20 cellular contexts compared by ENCODE assay signal in the genomic region with DNA sequence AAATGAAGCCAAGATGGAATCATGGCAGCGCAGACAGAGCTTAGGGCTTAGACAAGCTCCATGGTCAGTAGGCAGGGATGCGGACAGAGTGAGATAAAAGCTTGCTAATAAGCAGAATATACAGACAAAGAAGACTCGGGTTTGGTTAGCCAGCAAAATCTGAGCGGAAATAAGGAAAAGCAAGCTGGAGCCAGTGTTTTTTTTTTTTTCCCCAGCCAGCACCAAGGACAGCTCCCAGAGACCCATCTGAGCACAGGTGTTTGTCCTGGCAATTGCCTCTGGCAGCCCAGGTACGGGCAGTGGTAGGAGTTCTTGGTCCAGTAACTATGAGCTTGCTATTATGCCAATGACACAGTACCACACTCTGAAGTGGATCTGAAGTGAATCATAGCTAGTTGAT.
DNase-seq lines count a peak whose midpoint lies in the region; ATAC-seq and TF ChIP-seq lines count a peak whose summit lies in the region.
"Had no signal": no experiment of that assay in that cellular context is flagged by ENCODE, and none has a peak within 500 bp of the region (broad histone marks: within the 10 kb centered on the region; RNA-seq: fewer than 3 reads in every experiment).

No MANE protein-coding gene starts in this region.

- no peaks in the 10 kb centered on the region for H3K36me3 ChIP-seq in neuronal stem cell (replicated peaks in 1 of 2; ENCODE audit: control insufficient read depth in 2 of 2, insufficient read depth in 2 of 2, low read length in 2 of 2)
- H3K36me3 ChIP-seq: MG63 had no signal

- H3K27me3 ChIP-seq in neuronal stem cell (ENCODE audit: control insufficient read depth in 3 of 3, insufficient read depth in 3 of 3, low read depth in 1 of 3, low read length in 3 of 3) = no peaks in the 10 kb centered on the region
- H3K27me3 ChIP-seq: MG63 had no signal

- no peaks in the 10 kb centered on the region for H3K9me3 ChIP-seq in neuronal stem cell (replicated peaks in 1 of 2; ENCODE audit: control insufficient read depth in 2 of 2, insufficient read depth in 1 of 2, low read depth in 1 of 2, low read length in 2 of 2)

- TF ChIP-seq CTCF in endothelial cell (IDR thresholded peaks at IDR 0.05; ENCODE audit: unreplicated experiment) = no peak

- no peak overlapping the region for H3K14ac ChIP-seq in neuronal stem cell (ENCODE audit: low read length)

- no peak overlapping the region for H3K4me2 ChIP-seq in neuronal stem cell (ENCODE audit: insufficient read depth, low read length, poor library complexity, severe bottlenecking)

- no peak overlapping the region for H3K4ac ChIP-seq in neuronal stem cell (ENCODE audit: low read length)

- H2BK5ac ChIP-seq in neuronal stem cell (ENCODE audit: low read length) = no peak overlapping the region

- no peak overlapping the region for H4K91ac ChIP-seq in neuronal stem cell (ENCODE audit: low read depth, low read length, poor library complexity)

- no peak overlapping the region for H3K4me3 Mint-ChIP-seq in endothelial cell (ENCODE audit: unreplicated experiment)
- H3K4me3 Mint-ChIP-seq: effector memory CD8-positive, alpha-beta T cell; T-helper 2 cell treated with Interferon-gamma antibody and Interleukin-4, amounts not matched to agents 5 μg/mL and 100 μg/mL, for 36 hours had no signal

- H2AFZ ChIP-seq in neuronal stem cell (ENCODE audit: low read length) = no peak overlapping the region

- WGBS in neuronal stem cell (ENCODE audit: extremely low coverage in 2 of 2, insufficient read length in 2 of 2, insufficient replicate concordance in 1 of 2), 2 donors = no CpG with 5 or more reads among the region's 5 CpGs

- peaks cover under 1% of the 10 kb centered on the region for H3K36me3 Mint-ChIP-seq in endothelial cell (ENCODE audit: low read depth, unreplicated experiment)

- no peak overlapping the region for H3K4me3 ChIP-seq in neuronal stem cell (ENCODE audit: low read length in 2 of 2)
- H3K4me3 ChIP-seq: MG63 had no signal

- peaks cover 3% of the 10 kb centered on the region for H3K4me1 Mint-ChIP-seq in endothelial cell (ENCODE audit: unreplicated experiment)

- H3K23ac ChIP-seq in neuronal stem cell (ENCODE audit: low read depth, low read length, poor library complexity) = no peak overlapping the region

- H3K79me1 ChIP-seq in neuronal stem cell (ENCODE audit: low read depth, low read length) = no peaks in the 10 kb centered on the region

- no peak overlapping the region for H3K9ac ChIP-seq in neuronal stem cell (ENCODE audit: low read depth, low read length, poor library complexity)

- no peak overlapping the region for H2AK5ac ChIP-seq in neuronal stem cell (ENCODE audit: low read depth, low read length)

- no peak overlapping the region for H2BK12ac ChIP-seq in neuronal stem cell (ENCODE audit: low read length)

- no peak overlapping the region for H3K27ac ChIP-seq in neuronal stem cell (replicated peaks; ENCODE audit: low read length)

- H3K4me1 ChIP-seq in neuronal stem cell (ENCODE audit: control insufficient read depth in 2 of 2, insufficient read depth in 1 of 2, low read depth in 1 of 2, low read length in 2 of 2) = no peaks in the 10 kb centered on the region

- peaks cover 2% of the 10 kb centered on the region for H3K27me3 Mint-ChIP-seq in endothelial cell (ENCODE audit: unreplicated experiment)
- H3K27me3 Mint-ChIP-seq: effector memory CD8-positive, alpha-beta T cell had no signal

- H3K27ac Mint-ChIP-seq in endothelial cell (ENCODE audit: unreplicated experiment) = no peak overlapping the region
- H3K27ac Mint-ChIP-seq: effector memory CD8-positive, alpha-beta T cell; T-helper 2 cell treated with Interferon-gamma antibody and Interleukin-4, amounts not matched to agents 5 μg/mL and 100 μg/mL, for 36 hours had no signal

- ATAC-seq in GM18511 (IDR thresholded peaks at IDR 0.05; ENCODE audit: unreplicated experiment) = no peak
- ATAC-seq in HG02759 (IDR thresholded peaks at IDR 0.05; ENCODE audit: unreplicated experiment) = no peak
- ATAC-seq: effector memory CD8-positive, alpha-beta T cell; left colon had no signal

- H4K8ac ChIP-seq in neuronal stem cell (ENCODE audit: low read depth, low read length) = no peak overlapping the region

- H3K9me3 Mint-ChIP-seq in endothelial cell (ENCODE audit: unreplicated experiment) = peaks cover 12% of the 10 kb centered on the region

- peak; percentile 1 for DNase-seq in ELR (ENCODE audit: low read depth)
- peak; percentile 15 for DNase-seq in M059J (ENCODE audit: low read depth)
- DNase-seq in endothelial cell (ENCODE audit: low spot score) = peak; percentile 12
- DNase-seq in neuronal stem cell (ENCODE audit: low spot score) = peak; percentile 24
- DNase-seq in Kasumi-1 (lab: John Stamatoyannopoulos, UW) = no peak
- DNase-seq: activated CD4-positive, alpha-beta T cell treated with anti-CD3 and anti-CD28 coated beads for 1 hour; activated effector memory CD4-positive, alpha-beta T cell treated with Interleukin-2 at 50 U/mL for 16 hours; AML-193; amygdala; COR-L47; effector memory CD8-positive, alpha-beta T cell; GOT3; hypothalamus; left colon; MG63; NCI-H1694 treated with DMSO at 0.1 percent for 48 hours; NCI-H446 treated with DMSO at 0.1 percent for 48 hours had no signal

- H2BK120ac ChIP-seq in neuronal stem cell (ENCODE audit: low read depth, low read length) = no peak overlapping the region

- no peak overlapping the region for H2BK15ac ChIP-seq in neuronal stem cell (ENCODE audit: low read length)

- H3K18ac ChIP-seq in neuronal stem cell (ENCODE audit: low read length) = no peak overlapping the region

Comparison
In these comparisons a context has a peak if more than half of its experiments do, and no peak if none do; other contexts are left out.
1. DNase-seq: peak in ELR (single experiment), M059J (single experiment), endothelial cell (single experiment) and neuronal stem cell (single experiment); none in Kasumi-1 (0 of 2).